Comparison of ENCODE assay signal across 8 cellular contexts in the genomic region with DNA sequence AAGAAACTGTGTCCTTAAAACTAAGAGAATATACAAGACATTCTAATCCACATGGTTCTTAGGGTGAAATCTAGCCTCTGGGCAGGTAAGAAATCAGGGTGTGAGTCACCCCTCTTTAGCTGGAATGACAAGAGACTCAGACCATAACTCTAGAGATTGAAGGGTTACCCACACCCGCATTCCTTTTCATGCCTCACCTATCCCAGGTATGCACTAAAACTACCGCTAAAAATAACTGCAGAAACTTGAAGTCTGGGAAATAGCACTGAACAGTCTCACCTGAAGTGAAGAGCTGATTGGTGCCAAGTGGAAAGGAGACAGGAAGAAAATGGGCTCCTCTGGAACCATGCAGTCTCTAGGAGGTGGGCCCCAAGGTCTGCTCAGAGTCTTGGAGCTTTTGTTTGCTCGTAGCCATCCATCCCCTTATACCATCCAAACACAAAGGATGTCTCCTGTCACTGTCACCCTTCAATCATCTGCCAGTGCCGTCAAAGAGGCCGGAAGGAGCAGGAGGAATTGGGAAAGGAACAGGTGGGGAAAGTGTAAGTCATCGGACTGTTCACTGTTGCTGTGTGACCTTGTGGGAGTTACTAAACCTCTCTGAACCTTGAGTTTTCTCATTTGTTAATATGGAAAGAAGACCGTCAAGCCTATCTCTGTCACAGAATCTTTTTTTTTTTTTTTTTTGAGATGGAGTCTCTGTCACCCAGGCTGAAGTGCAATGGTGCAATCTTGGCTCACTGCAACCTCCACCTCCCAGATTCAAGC. TPM values are rescaled to one million over a fixed set of nuclear protein-coding genes. Genes with fewer than 3 reads are reported as not detected.
DNase-seq lines count a peak whose midpoint lies in the region; ATAC-seq, FAIRE-seq and TF ChIP-seq lines count a peak whose summit lies in the region.

No MANE protein-coding gene starts in this region.

- in situ Hi-C loops in K562 (cut with MboI): no loop called here

- no peaks in the 10 kb centered on the region; the same call in 1 of the 2 replicates for H4K20me1 ChIP-seq in K562 (replicated peaks; ENCODE audit: control insufficient read depth, insufficient read depth, low read length)

- no peak overlapping the region for H2BK5ac ChIP-seq in mesenchymal stem cell (ENCODE audit: low read depth, low read length, poor library complexity, severe bottlenecking)

- H3K23ac ChIP-seq in mesenchymal stem cell (ENCODE audit: low read length in 2 of 2): no peak overlapping the region

- H3K79me2 ChIP-seq in K562 (ENCODE audit: control insufficient read depth, insufficient read depth, low read length): no peaks in the 10 kb centered on the region

- no peak overlapping the region for H3K18ac ChIP-seq in mesenchymal stem cell (ENCODE audit: low read depth in 1 of 2, low read length in 2 of 2)

- CTCF ChIA-PET in A549 (lab: Yijun Ruan, JAX): interaction anchor here (0.6 to 5.9 kb wide), 14 partner anchors 11 to 362 kb away, joined by 3 to 78 read pairs (median 20); partner anchors contain the start of genes DDX47 and GPRC5A
- CTCF ChIA-PET in K562 (lab: Yijun Ruan, JAX; ENCODE audit: low intra/inter-chr PET ratio): interaction anchor here (1.8 kb wide), 1 partner anchor 148 kb away, joined by 5 read pairs; no protein-coding TSS in a partner anchor

- H3K36me3 ChIP-seq in K562 (ENCODE audit: control insufficient read depth, insufficient read depth, low read length) (peaks cover 19% of the 10 kb centered on the region; the same call in 2 of the 3 replicates), mesenchymal stem cell (ENCODE audit: control insufficient read depth in 1 of 2, insufficient read depth in 2 of 2, low read depth in 1 of 2, low read length in 2 of 2) (peaks cover 14 to 28% of the 10 kb centered on the region in 2 experiments)

- WGBS in A549 (ENCODE audit: missing lambda C conversion rate): 73% methylated on average over 7 of the region's 7 CpGs
- WGBS in K562 (ENCODE audit: insufficient coverage, low coverage, missing lambda C conversion rate): 67% methylated on average over 6 of the region's 7 CpGs
- WGBS in mesenchymal stem cell: 95% methylated on average over 7 of the region's 7 CpGs

- H2AFZ ChIP-seq in K562 (ENCODE audit: low read depth, low read length) (no peak overlapping the region), mesenchymal stem cell (ENCODE audit: low read depth, low read length) (no peak overlapping the region)

- POLR2A ChIA-PET in A549 (lab: Yijun Ruan, JAX) (interaction anchor here (0.7 to 2.0 kb wide), 3 partner anchors 16 to 60 kb away, joined by 3 to 8 read pairs (median 5); partner anchors contain the start of gene GPRC5A), K562 (lab: Yijun Ruan, JAX) (no interaction called here)

- H4K8ac ChIP-seq in mesenchymal stem cell (ENCODE audit: low read length): no peak overlapping the region

- intact Hi-C loops in K562 (cut with micrococcal nuclease): no loop called here

- no peak for TF ChIP-seq CTCF in A549 (IDR thresholded peaks at IDR 0.05)
- TF ChIP-seq CTCF in K562 (IDR thresholded peaks at IDR 0.05 in 2 of 3, conservative IDR thresholded peaks at IDR 0.05 in 1 of 3; ENCODE audit: insufficient read depth in 2 of 3, low read depth in 1 of 3, low read length in 3 of 3): no peak

- TF ChIP-seq POLR2A in A549 (IDR thresholded peaks at IDR 0.05; ENCODE audit: low read length) (no peak), K562 (conservative IDR thresholded peaks at IDR 0.05) (no peak)

- BruUV-seq in K562 (replicated peaks; lab: Mats Ljungman, UMichigan): no TSS peak

- H3K4me1 ChIP-seq in A549 (peaks cover 57% of the 10 kb centered on the region), K562 (replicated peaks in 1 of 2; ENCODE audit: control insufficient read depth in 2 of 2, insufficient read depth in 2 of 2, low read length in 2 of 2) (no peaks in the 10 kb centered on the region; a peak in 1 of 5 replicates), mesenchymal stem cell (ENCODE audit: control insufficient read depth, insufficient read depth, low read depth, low read length) (peaks cover 16% of the 10 kb centered on the region)

- no peak overlapping the region for H2BK15ac ChIP-seq in mesenchymal stem cell (ENCODE audit: low read depth, poor library complexity, severe bottlenecking)

- no peak overlapping the region for H2AK5ac ChIP-seq in mesenchymal stem cell (ENCODE audit: low read length, severe bottlenecking)

- no peak overlapping the region for H4K91ac ChIP-seq in mesenchymal stem cell (ENCODE audit: low read length)

- H3K14ac ChIP-seq in mesenchymal stem cell (ENCODE audit: low read length in 2 of 2): no peak overlapping the region

- peak; percentile 55 to 74 for DNase-seq in A549 (ENCODE audit: low read depth in 1 of 2, low spot score in 1 of 2)
- DNase-seq in HT-29 (ENCODE audit: low spot score): peak; percentile 89
- peak in 2 of 4 experiments; percentile 10 to 13 for DNase-seq in K562 (ENCODE audit: extremely low read depth in 1 of 4, low spot score in 3 of 4)
- no peak for DNase-seq in mesenchymal stem cell
- DNase-seq in DMS79 (lab: John Stamatoyannopoulos, UW): no peak
- DNase-seq in HCEC 1CT: no peak
- no peak for DNase-seq in NCI-H748 treated with DMSO at 0.1 percent for 48 hours (lab: John Stamatoyannopoulos, UW)
- no peak for DNase-seq in NK-92 (lab: John Stamatoyannopoulos, UW; ENCODE audit: unreplicated experiment)

- peaks cover 3% of the 10 kb centered on the region for H3K79me1 ChIP-seq in mesenchymal stem cell (replicated peaks; ENCODE audit: low read length, poor library complexity, severe bottlenecking)

- H3K9me3 ChIP-seq in A549 (no peaks in the 10 kb centered on the region), K562 (replicated peaks; ENCODE audit: control insufficient read depth, insufficient read depth, low read depth, low read length) (no peaks in the 10 kb centered on the region), mesenchymal stem cell (ENCODE audit: control insufficient read depth, low read length) (no peaks in the 10 kb centered on the region)

- no peaks in the 10 kb centered on the region for H3K9me1 ChIP-seq in K562 (ENCODE audit: control insufficient read depth, insufficient read depth, low read length)

- H3K27ac ChIP-seq in A549 (peak overlapping the region; percentile 52 to 88), K562 (ENCODE audit: extremely low read depth, low read depth, low read length) (no peak overlapping the region), mesenchymal stem cell (ENCODE audit: low read length, poor library complexity, severe bottlenecking) (peak overlapping the region; percentile 67)

- no peak overlapping the region for H3K4ac ChIP-seq in mesenchymal stem cell (ENCODE audit: low read depth in 1 of 2, low read length in 2 of 2)

- TF ChIP-seq RAD21 in A549 (conservative IDR thresholded peaks at IDR 0.05 in 1 of 2, IDR thresholded peaks at IDR 0.05 in 1 of 2) (no peak), K562 (CRISPR knock-in tag; conservative IDR thresholded peaks at IDR 0.05 in 1 of 2, IDR thresholded peaks at IDR 0.05 in 1 of 2) (no peak)

- TF ChIP-seq EP300 in A549 (IDR thresholded peaks at IDR 0.05) (no peak), K562 (IDR thresholded peaks at IDR 0.05; ENCODE audit: low read length) (no peak)

- H3K4me2 ChIP-seq in A549: peak overlapping the region; percentile 38
- no peak overlapping the region for H3K4me2 ChIP-seq in K562 (ENCODE audit: insufficient read depth, low read length)
- H3K4me2 ChIP-seq in mesenchymal stem cell (ENCODE audit: low read length, poor library complexity, severe bottlenecking): no peak overlapping the region

- no peak overlapping the region for H2BK12ac ChIP-seq in mesenchymal stem cell (ENCODE audit: low read length in 2 of 2)

- H3K27me3 ChIP-seq in K562 (ENCODE audit: control insufficient read depth in 2 of 2, insufficient read depth in 2 of 2, low read length in 2 of 2) (no peaks in the 10 kb centered on the region), mesenchymal stem cell (ENCODE audit: control insufficient read depth in 1 of 2, insufficient read depth in 1 of 2, low read length in 2 of 2) (no peaks in the 10 kb centered on the region)

- no peak overlapping the region for H3K9ac ChIP-seq in K562 (ENCODE audit: insufficient read depth in 1 of 2, low read depth in 2 of 2, low read length in 2 of 2)
- peak overlapping the region; percentile 44 for H3K9ac ChIP-seq in mesenchymal stem cell (ENCODE audit: low read length)

- H2BK120ac ChIP-seq in mesenchymal stem cell (ENCODE audit: low read depth, low read length): no peak overlapping the region

- ATAC-seq in A549 (peak; percentile 48 to 55; a peak in 5 of 6 replicates), K562 (no peak)

- FAIRE-seq in A549 (lab: Jason Lieb, UNC): no peak
- FAIRE-seq in K562 (lab: Jason Lieb, UNC): no peak

- H3K4me3 ChIP-seq in A549 (no peak overlapping the region), K562 (no peak overlapping the region), mesenchymal stem cell (ENCODE audit: insufficient read depth in 1 of 2, low read depth in 1 of 2, low read length in 2 of 2) (no peak overlapping the region)

RNA-seq across cellular contexts. Expression of gene DDX47, which starts 22.4 kb away (rescaled TPM):
- 118 and 144 TPM in 2 replicates for polyA plus RNA-seq in A549 (2011; rRNA removed)
- 56.1 and 57.2 TPM in 2 replicates for polyA plus RNA-seq in A549 (2012; cell fraction: cytosol; rRNA removed)
- polyA plus RNA-seq in A549 (2012; cell fraction: nucleus; rRNA removed): 63.1 and 116 TPM in 2 replicates
- polyA plus RNA-seq in A549 (2017; fragmentation: RNase III; extraction: RNeasy Plus Mini Kit Qiagen cat#74134 plus additional on column Dnase treatment): 81.6 to 87.3 TPM (median 83.8 TPM) in 3 replicates
- 68.9 and 74.6 TPM in 2 replicates for polyA minus RNA-seq in A549 (2011; rRNA and poly(A)+ RNA removed)
- total RNA-seq in HT-29 (2014; rRNA removed; shearing (Covaris generic)): 39.4 and 46.9 TPM in 2 replicates
- total RNA-seq in K562 (2011; cell fraction: chromatin; rRNA removed; ENCODE audit: low replicate concordance): 47.1 and 85.0 TPM in 2 replicates
- 28.7 and 30.1 TPM in 2 replicates for total RNA-seq in K562 (2011; cell fraction: nucleolus; rRNA removed)
- total RNA-seq in K562 (2011; cell fraction: nucleoplasm; rRNA removed): 46.6 and 68.3 TPM in 2 replicates
- 41.6 and 42.1 TPM in 2 replicates for total RNA-seq in K562 (2014; rRNA removed)
- total RNA-seq in K562 (2014; rRNA removed; fragmentation: Illumina TruSeq; extraction: Trizol): 66.5 and 71.3 TPM in 2 replicates
- 60.6 and 64.4 TPM in 2 replicates for total RNA-seq in K562 (2015; rRNA removed; fragmentation: Illumina TruSeq; extraction: Trizol)
- total RNA-seq in K562 (2021): 48.0 and 49.6 TPM in 2 replicates
- polyA plus RNA-seq in K562 (2011; rRNA removed): 40.8 and 47.0 TPM in 2 replicates
- polyA plus RNA-seq in K562 (2011; cell fraction: cytosol; rRNA removed): 19.8 and 37.3 TPM in 2 replicates
- 40.7 and 58.0 TPM in 2 replicates for polyA plus RNA-seq in K562 (2011; cell fraction: nucleus; rRNA removed)
- 21.8 and 38.7 TPM in 2 replicates for polyA plus RNA-seq in K562 (2012)
- polyA plus RNA-seq in K562 (2014; fragmentation: Illumina TruSeq; extraction: Trizol): 57.1 and 72.5 TPM in 2 replicates
- polyA plus RNA-seq in K562 (2014; fragmentation: Nextera tagmentation; extraction: Ambion mirVana): 100 to 1,000 TPM; 157 to 186 TPM
- polyA plus RNA-seq in K562 (2014; rRNA removed): 39.4 and 45.8 TPM in 2 replicates
- 43.3 and 43.9 TPM in 2 replicates for polyA minus RNA-seq in K562 (2011; rRNA and poly(A)+ RNA removed)
- polyA minus RNA-seq in K562 (2011; cell fraction: cytosol; rRNA and poly(A)+ RNA removed): 20.9 and 22.6 TPM in 2 replicates
- 25.6 and 44.3 TPM in 2 replicates for polyA minus RNA-seq in K562 (2011; cell fraction: nucleus; rRNA and poly(A)+ RNA removed)
- 36.6 TPM for polyA plus RNA-seq in mesenchymal stem cell (2013, experiment 1 of 2)
- polyA plus RNA-seq in mesenchymal stem cell (2013, experiment 2 of 2): 38.5 TPM

RNA-seq across cellular contexts. Expression of gene APOLD1, which starts 50.1 kb away (rescaled TPM):
- 0.93 and 1.3 TPM in 2 replicates for polyA plus RNA-seq in A549 (2011; rRNA removed)
- polyA plus RNA-seq in A549 (2012; cell fraction: cytosol; rRNA removed): 0.21 and 0.26 TPM in 2 replicates
- polyA plus RNA-seq in A549 (2012; cell fraction: nucleus; rRNA removed): 0.10 and 0.31 TPM in 2 replicates
- polyA plus RNA-seq in A549 (2017; fragmentation: RNase III; extraction: RNeasy Plus Mini Kit Qiagen cat#74134 plus additional on column Dnase treatment): 0.42 to 0.46 TPM (median 0.44 TPM) in 3 replicates
- 1.1 and 1.3 TPM in 2 replicates for polyA minus RNA-seq in A549 (2011; rRNA and poly(A)+ RNA removed)
- 2.1 and 2.4 TPM in 2 replicates for total RNA-seq in HT-29 (2014; rRNA removed; shearing (Covaris generic))
- 1.2 and 1.3 TPM in 2 replicates for total RNA-seq in K562 (2011; cell fraction: chromatin; rRNA removed; ENCODE audit: low replicate concordance)
- total RNA-seq in K562 (2011; cell fraction: nucleolus; rRNA removed): 1.6 and 1.7 TPM in 2 replicates
- 2.1 and 2.5 TPM in 2 replicates for total RNA-seq in K562 (2011; cell fraction: nucleoplasm; rRNA removed)
- total RNA-seq in K562 (2014; rRNA removed): 0.41 and 2.0 TPM in 2 replicates
- 0.61 and 0.65 TPM in 2 replicates for total RNA-seq in K562 (2014; rRNA removed; fragmentation: Illumina TruSeq; extraction: Trizol)
- total RNA-seq in K562 (2015; rRNA removed; fragmentation: Illumina TruSeq; extraction: Trizol): 1.1 TPM in 2 replicates
- 0.89 and 0.93 TPM in 2 replicates for total RNA-seq in K562 (2021)
- 0.49 and 0.84 TPM in 2 replicates for polyA plus RNA-seq in K562 (2011; rRNA removed)
- 0.30 and 0.35 TPM in 2 replicates for polyA plus RNA-seq in K562 (2011; cell fraction: cytosol; rRNA removed)
- polyA plus RNA-seq in K562 (2011; cell fraction: nucleus; rRNA removed): 0.74 and 0.97 TPM in 2 replicates
- 0.82 and 1.4 TPM in 2 replicates for polyA plus RNA-seq in K562 (2012)
- polyA plus RNA-seq in K562 (2014; fragmentation: Illumina TruSeq; extraction: Trizol): 0.46 and 0.61 TPM in 2 replicates
- under 1 TPM; 0.28 to 0.45 TPM for polyA plus RNA-seq in K562 (2014; fragmentation: Nextera tagmentation; extraction: Ambion mirVana)
- 0.45 and 0.93 TPM in 2 replicates for polyA plus RNA-seq in K562 (2014; rRNA removed)
- 0.74 and 1.1 TPM in 2 replicates for polyA minus RNA-seq in K562 (2011; rRNA and poly(A)+ RNA removed)
- polyA minus RNA-seq in K562 (2011; cell fraction: cytosol; rRNA and poly(A)+ RNA removed): 0.36 and 1.2 TPM in 2 replicates
- polyA minus RNA-seq in K562 (2011; cell fraction: nucleus; rRNA and poly(A)+ RNA removed): 1.5 and 2.2 TPM in 2 replicates
- 0.43 TPM for polyA plus RNA-seq in mesenchymal stem cell (2013, experiment 1 of 2)
- polyA plus RNA-seq in mesenchymal stem cell (2013, experiment 2 of 2): 0.40 TPM

RNA-seq across cellular contexts. Expression of gene GPRC5A, which starts 55.8 kb away (rescaled TPM):
- polyA plus RNA-seq in A549 (2011; rRNA removed) (296 and 321 TPM in 2 replicates), A549 (2017; fragmentation: RNase III; extraction: RNeasy Plus Mini Kit Qiagen cat#74134 plus additional on column Dnase treatment) (173 to 207 TPM (median 197 TPM) in 3 replicates), K562 (2011; rRNA removed) (0.08 and 0.18 TPM in 2 replicates), K562 (2014; fragmentation: Illumina TruSeq; extraction: Trizol) (0.01 and 0.03 TPM in 2 replicates), K562 (2014; fragmentation: Nextera tagmentation; extraction: Ambion mirVana) (not detected), K562 (2014; rRNA removed) (0.04 TPM in 1 of 2 replicates, not detected in the other)
- polyA plus RNA-seq in A549 (2012; cell fraction: cytosol; rRNA removed): 275 and 331 TPM in 2 replicates
- 582 and 654 TPM in 2 replicates for polyA plus RNA-seq in A549 (2012; cell fraction: nucleus; rRNA removed)
- 913 and 975 TPM in 2 replicates for polyA minus RNA-seq in A549 (2011; rRNA and poly(A)+ RNA removed)
- 162 and 185 TPM in 2 replicates for total RNA-seq in HT-29 (2014; rRNA removed; shearing (Covaris generic))
- 0.16 and 0.65 TPM in 2 replicates for total RNA-seq in K562 (2011; cell fraction: chromatin; rRNA removed; ENCODE audit: low replicate concordance)
- total RNA-seq in K562 (2011; cell fraction: nucleolus; rRNA removed): 0.17 and 0.26 TPM in 2 replicates
- total RNA-seq in K562 (2011; cell fraction: nucleoplasm; rRNA removed): 0.07 and 0.23 TPM in 2 replicates
- total RNA-seq in K562 (2014; rRNA removed) (not detected in 2 replicates), K562 (2014; rRNA removed; fragmentation: Illumina TruSeq; extraction: Trizol) (not detected in 2 replicates), K562 (2015; rRNA removed; fragmentation: Illumina TruSeq; extraction: Trizol) (not detected in 2 replicates), K562 (2021) (0.64 and 0.78 TPM in 2 replicates)
- 0.28 and 0.66 TPM in 2 replicates for polyA plus RNA-seq in K562 (2011; cell fraction: cytosol; rRNA removed)
- polyA plus RNA-seq in K562 (2011; cell fraction: nucleus; rRNA removed): 0.06 and 0.29 TPM in 2 replicates
- polyA plus RNA-seq in K562 (2012): 0.03 and 0.04 TPM in 2 replicates
- 0.18 and 0.53 TPM in 2 replicates for polyA minus RNA-seq in K562 (2011; rRNA and poly(A)+ RNA removed)
- 0.38 and 2.5 TPM in 2 replicates for polyA minus RNA-seq in K562 (2011; cell fraction: cytosol; rRNA and poly(A)+ RNA removed)
- 0.44 and 0.54 TPM in 2 replicates for polyA minus RNA-seq in K562 (2011; cell fraction: nucleus; rRNA and poly(A)+ RNA removed)
- polyA plus RNA-seq in mesenchymal stem cell (2013, experiment 1 of 2): 18.3 TPM
- 18.0 TPM for polyA plus RNA-seq in mesenchymal stem cell (2013, experiment 2 of 2)

Comparison
In these comparisons a context has a peak if more than half of its experiments do, and no peak if none do; other contexts are left out.
1. DNase-seq: peak in A549 (2 of 2) and HT-29 (single experiment); none in mesenchymal stem cell (single experiment), DMS79 (single experiment), HCEC 1CT (single experiment), NCI-H748 treated with DMSO at 0.1 percent for 48 hours (single experiment) and NK-92 (single experiment).
2. RNA of gene GPRC5A, which starts 55.8 kb away (total RNA-seq): 162 to 185 TPM in HT-29; 0.07 to 0.78 TPM in K562; every median in the first group is over 10 times any median in the second.
3. Of the 35 proteins assayed by ChIP-seq in both K562 and A549: peak only in K562: none; only in A549: JUNB and MAX; in both: ZFP36; in neither: 30; mixed calls (peak in some experiments, not most) for 2.